In genomic region chr11:26762089-26762488, GRCh38 we compare ENCODE assay signal across 22 cellular contexts. TPM values are rescaled to one million over a fixed set of nuclear protein-coding genes. Genes with fewer than 3 reads are reported as not detected.
"Had no signal": no experiment of that assay in that cellular context is flagged by ENCODE, and none has a peak within 500 bp of the region (broad histone marks: within the 10 kb centered on the region; RNA-seq: fewer than 3 reads in every experiment).

No MANE protein-coding gene starts in this region.

- FAIRE-seq: astrocyte, frontal cortex, keratinocyte had no signal

- DNase-seq: activated CD8-positive, alpha-beta memory T cell treated with anti-CD3 and anti-CD28 coated beads for 24 hours; activated CD8-positive, alpha-beta memory T cell treated with anti-CD3 and anti-CD28 coated beads, Interleukin-2, amount 50 U/mL, for 48 hours; activated gamma-delta T cell; adrenal gland; cortex of kidney; effector CD4-positive, alpha-beta T cell; head of caudate nucleus; left ventricle myocardium superior; nephron progenitor cell; nucleus accumbens; posterior cingulate gyrus; retina; spleen; stimulated activated CD4-positive, alpha-beta T cell treated with anti-CD3 and anti-CD28 coated beads, Interleukin-4, amount 100 ng/mL, for 4 hours; stimulated activated naive CD4-positive, alpha-beta T cell had no signal

- ATAC-seq: activated CD4-positive, CD25-positive, alpha-beta regulatory T cell treated with anti-CD3 and anti-CD28 coated beads, Interleukin-2, amount 50 U/mL, for 24 hours; activated naive CD4-positive, alpha-beta T cell treated with anti-CD3 and anti-CD28 coated beads, Interleukin-2, amount 50 U/mL, for 72 hours had no signal

- H3K4me1 ChIP-seq: adrenal gland, breast epithelium, spleen had no signal

- H3K27ac Mint-ChIP-seq: activated naive CD4-positive, alpha-beta T cell treated with anti-CD3 and anti-CD28 coated beads, Interleukin-2, amount 50 U/mL, for 72 hours; nephron progenitor cell had no signal

- H3K4me3 ChIP-seq: adrenal gland, breast epithelium, spleen had no signal

- H3K27ac ChIP-seq: adrenal gland, breast epithelium, spleen had no signal

- H3K9me3 Mint-ChIP-seq: nephron progenitor cell had no signal

- H3K27me3 ChIP-seq: adrenal gland, breast epithelium, spleen had no signal

- H3K36me3 Mint-ChIP-seq: activated naive CD4-positive, alpha-beta T cell treated with anti-CD3 and anti-CD28 coated beads, Interleukin-2, amount 50 U/mL, for 72 hours had no signal

- H3K36me3 ChIP-seq: adrenal gland, breast epithelium, spleen had no signal

- H3K9me3 ChIP-seq: adrenal gland, breast epithelium, spleen had no signal

- H3K4me3 Mint-ChIP-seq: nephron progenitor cell had no signal

RNA-seq across cellular contexts. Expression of gene SLC5A12, which starts 40.2 kb away (rescaled TPM):
- total RNA-seq: activated naive CD4-positive, alpha-beta T cell treated with anti-CD3 and anti-CD28 coated beads, Interleukin-2, amount 50 U/mL, for 72 hours; breast epithelium; left ventricle myocardium superior had no signal
- polyA plus RNA-seq: keratinocyte, urinary bladder had no signal
